21 cellular contexts compared by ENCODE assay signal in genomic region chr1:17429183-17429582, GRCh38. TPM values are rescaled to one million over a fixed set of nuclear protein-coding genes. Genes with fewer than 3 reads are reported as not detected.
"Had no signal": no experiment of that assay in that cellular context is flagged by ENCODE, and none has a peak within 500 bp of the region (broad histone marks: within the 10 kb centered on the region; RNA-seq: fewer than 3 reads in every experiment).

No MANE protein-coding gene starts in this region.

- FAIRE-seq: frontal cortex had no signal

- H3K9me3 Mint-ChIP-seq: activated CD4-positive, alpha-beta memory T cell treated with anti-CD3 and anti-CD28 coated beads for 36 hours; activated T-helper 1 cell treated with anti-CD3 and anti-CD28 coated beads, Interleukin-12 subunit alpha, Interleukin-12 subunit beta, Interleukin-2, Interleukin-4 antibody, amounts not matched to agents 30 ng/mL and 10 ng/mL and 1 ng/mL, durations not matched to agents 14 hours and 24 hours and 36 hours; stimulated activated effector memory CD8-positive, alpha-beta T cell treated with anti-CD3 and anti-CD28 coated beads, Interleukin-12 subunit alpha, Interleukin-12 subunit beta, amount 100 ng/mL, for 72 hours had no signal

- H3K27ac ChIP-seq: adrenal gland, colonic mucosa, heart left ventricle, neutrophil had no signal

- ATAC-seq: heart left ventricle; stimulated activated effector memory CD8-positive, alpha-beta T cell treated with anti-CD3 and anti-CD28 coated beads, Interleukin-12 subunit alpha, Interleukin-12 subunit beta, amount 100 ng/mL, for 72 hours had no signal

- H3K27ac Mint-ChIP-seq: activated T-helper 1 cell treated with anti-CD3 and anti-CD28 coated beads, Interleukin-12 subunit alpha, Interleukin-12 subunit beta, Interleukin-2, Interleukin-4 antibody, amounts not matched to agents 30 ng/mL and 10 ng/mL and 1 ng/mL, durations not matched to agents 14 hours and 24 hours and 36 hours had no signal

- H3K9me3 ChIP-seq: adrenal gland, colonic mucosa, heart left ventricle, neutrophil, transverse colon had no signal

- DNase-seq: activated CD4-positive, alpha-beta memory T cell treated with anti-CD3 and anti-CD28 coated beads for 36 hours; activated CD4-positive, CD25-positive, alpha-beta regulatory T cell treated with anti-CD3 and anti-CD28 coated beads, Interleukin-2, amount 50 U/mL, for 72 hours; activated CD8-positive, alpha-beta memory T cell treated with anti-CD3 and anti-CD28 coated beads, Interleukin-2, amount 50 U/mL, for 4 hours; activated naive CD4-positive, alpha-beta T cell; adrenal gland; colonic mucosa; effector CD4-positive, alpha-beta T cell; heart left ventricle; transverse colon had no signal

- H3K4me3 ChIP-seq: adrenal gland, colonic mucosa, heart left ventricle, transverse colon had no signal

- H3K4me3 Mint-ChIP-seq: activated CD4-positive, alpha-beta memory T cell treated with anti-CD3 and anti-CD28 coated beads for 36 hours; activated T-helper 1 cell treated with anti-CD3 and anti-CD28 coated beads, Interleukin-12 subunit alpha, Interleukin-12 subunit beta, Interleukin-2, Interleukin-4 antibody, amounts not matched to agents 30 ng/mL and 10 ng/mL and 1 ng/mL, durations not matched to agents 14 hours and 24 hours and 36 hours; stimulated activated effector memory CD8-positive, alpha-beta T cell treated with anti-CD3 and anti-CD28 coated beads, Interleukin-12 subunit alpha, Interleukin-12 subunit beta, amount 100 ng/mL, for 72 hours had no signal

- H3K27me3 Mint-ChIP-seq: activated CD4-positive, alpha-beta memory T cell treated with anti-CD3 and anti-CD28 coated beads for 36 hours had no signal

- H3K27me3 ChIP-seq: adrenal gland, colonic mucosa, heart left ventricle, neutrophil, transverse colon had no signal

RNA-seq across cellular contexts. Expression of gene PADI6, which starts 57.2 kb away (rescaled TPM):
- total RNA-seq: activated CD4-positive, alpha-beta memory T cell treated with anti-CD3 and anti-CD28 coated beads for 36 hours; activated T-helper 1 cell treated with anti-CD3 and anti-CD28 coated beads, Interleukin-12 subunit alpha, Interleukin-12 subunit beta, Interleukin-2, Interleukin-4 antibody, amounts not matched to agents 30 ng/mL and 10 ng/mL and 1 ng/mL, durations not matched to agents 14 hours and 24 hours and 36 hours; adrenal gland; cardiac septum; colonic mucosa; fibroblast of lung; frontal cortex; heart left ventricle; kidney epithelial cell; lower leg skin; posterior vena cava; right cardiac atrium; subcutaneous adipose tissue; T-helper 2 cell treated with Interferon-gamma antibody and Interleukin-4, amounts not matched to agents 100 ng/mL and 5 ng/mL, for 36 hours; transverse colon had no signal
- polyA plus RNA-seq: adrenal gland, fibroblast of lung, heart left ventricle, right cardiac atrium had no signal
